8 cellular contexts compared by ENCODE assay signal in the genomic region with DNA sequence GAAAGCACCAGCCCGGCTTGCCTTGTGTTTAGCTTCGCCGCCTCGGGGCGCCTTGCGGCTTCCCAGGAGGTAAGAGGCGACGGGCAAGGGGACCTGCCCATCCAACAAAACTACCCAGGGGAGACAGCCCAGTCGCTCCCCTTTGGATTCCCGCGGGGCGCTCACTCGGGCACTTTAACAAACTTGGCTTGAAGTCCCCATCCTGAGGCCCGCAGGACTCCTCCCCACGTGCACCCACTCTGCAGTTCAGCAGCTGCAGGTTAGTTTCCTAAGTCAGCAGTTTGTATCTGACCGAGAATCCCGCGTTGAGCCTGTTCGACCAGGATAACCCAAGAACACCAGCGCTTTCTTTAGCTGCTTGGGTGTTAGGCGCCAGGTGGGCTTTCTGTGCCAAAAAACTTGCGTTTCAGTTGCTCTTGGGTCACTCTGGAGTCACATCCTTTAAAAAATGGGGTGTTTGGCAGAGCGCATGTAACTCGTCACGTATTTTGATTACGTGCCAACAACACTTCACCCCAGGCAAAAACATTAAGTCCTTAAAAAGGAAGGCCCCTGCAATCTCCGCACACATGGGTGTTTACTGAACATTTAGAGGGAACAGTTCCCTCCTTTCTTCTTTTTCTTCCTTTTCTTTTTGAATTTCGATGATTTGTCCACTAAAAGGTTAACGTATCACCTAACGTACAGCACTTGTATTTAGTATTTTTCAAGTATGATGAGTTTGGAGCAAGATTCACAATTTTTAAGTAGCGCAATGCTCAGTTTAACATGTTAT.
DNase-seq lines count a peak whose midpoint lies in the region; ATAC-seq and TF ChIP-seq lines count a peak whose summit lies in the region.

No MANE protein-coding gene starts in this region.

- no peaks in the 10 kb centered on the region for H3K36me3 ChIP-seq in muscle layer of duodenum (ENCODE audit: control insufficient read depth in 1 of 2, insufficient read depth in 2 of 2, low read length in 2 of 2)

- DNase-seq in GM13976 (ENCODE audit: low spot score) = peak; percentile 37
- DNase-seq in NCI-H1105 (lab: John Stamatoyannopoulos, UW) = peak; percentile 69
- DNase-seq in choroid plexus epithelial cell (ENCODE audit: low read depth) = peak; percentile 16
- no peak for DNase-seq in NCI-H226
- DNase-seq in medulla oblongata (ENCODE audit: extremely low spot score) = no peak

- in situ Hi-C loops in GM13976 (cut with MboI; ENCODE audit: low sequenced_read_pairs, unreplicated experiment) = no loop called here

- TF ChIP-seq CTCF in GM13976 (IDR thresholded peaks at IDR 0.05; ENCODE audit: borderline replicate concordance, control extremely low read depth, extremely low read depth, insufficient read depth, missing control alignments) (no peak), choroid plexus epithelial cell (conservative IDR thresholded peaks at IDR 0.05; ENCODE audit: low read depth, low read length) (no peak)

- no peaks in the 10 kb centered on the region for H3K27me3 ChIP-seq in muscle layer of duodenum (ENCODE audit: low read depth, low read length)

- ATAC-seq in HG03108 (IDR thresholded peaks at IDR 0.05; ENCODE audit: unreplicated experiment) (no peak), HG03097 (IDR thresholded peaks at IDR 0.05; ENCODE audit: low FRiP score, unreplicated experiment) (no peak)

- H3K27ac ChIP-seq in muscle layer of duodenum (ENCODE audit: low read length) = no peak overlapping the region

- H3K4me3 ChIP-seq in choroid plexus epithelial cell (ENCODE audit: low read depth, low read length) (peak overlapping the region; percentile 57), muscle layer of duodenum (ENCODE audit: low read depth in 1 of 2, low read length in 2 of 2) (peak overlapping the region; percentile 31 to 68)

- peaks cover 0 to 17% of the 10 kb centered on the region in 2 donors for H3K4me1 ChIP-seq in muscle layer of duodenum (ENCODE audit: control insufficient read depth in 1 of 2, insufficient read depth in 2 of 2, low read length in 2 of 2)

- no peaks in the 10 kb centered on the region for H3K9me3 ChIP-seq in muscle layer of duodenum (ENCODE audit: control insufficient read depth in 1 of 2, low read length in 2 of 2)

Comparison
In these comparisons a context has a peak if more than half of its experiments do, and no peak if none do; other contexts are left out.
1. DNase-seq: peak in GM13976 (single experiment), NCI-H1105 (single experiment) and choroid plexus epithelial cell (single experiment); none in NCI-H226 (single experiment) and medulla oblongata (single experiment).